Comparison of ENCODE assay signal across 8 cellular contexts in the genomic region with DNA sequence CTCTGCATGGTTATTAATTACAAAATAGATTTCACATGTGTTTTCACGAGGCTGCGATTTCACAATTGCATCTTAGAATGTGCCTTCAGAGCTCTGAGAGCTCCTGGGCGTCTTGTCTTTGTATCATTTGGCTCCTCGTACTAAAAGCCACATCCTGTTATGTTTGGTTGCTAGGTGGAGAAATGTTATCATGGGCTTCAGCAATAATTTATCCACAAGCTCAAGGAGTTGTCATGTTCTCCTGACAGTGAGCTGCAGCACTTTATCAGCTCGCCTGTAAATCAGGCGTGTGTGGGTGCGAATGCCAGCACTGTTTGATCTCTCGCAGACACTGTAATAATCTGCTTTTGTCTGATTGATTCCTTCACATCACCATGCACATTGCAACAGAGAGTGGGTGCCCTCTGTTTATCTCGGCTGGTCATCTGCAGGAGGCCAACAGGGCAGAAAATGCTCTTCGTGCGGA.
DNase-seq lines count a peak whose midpoint lies in the region; ATAC-seq lines count a peak whose summit lies in the region.

No MANE protein-coding gene starts in this region.

- H3K36me3 Mint-ChIP-seq in CD4-positive, CD25-positive, alpha-beta regulatory T cell: no peaks in the 10 kb centered on the region
- no peaks in the 10 kb centered on the region for H3K36me3 Mint-ChIP-seq in T-helper 1 cell treated with Interleukin-12 subunit alpha and Interleukin-12 subunit beta and Interleukin-4 antibody, amounts not matched to agents 30 μg/mL and 1 μg/mL, for 36 hours (ENCODE audit: low read depth)
- H3K36me3 Mint-ChIP-seq in activated naive CD8-positive, alpha-beta T cell treated with anti-CD3 and anti-CD28 coated beads for 36 hours: peaks cover 15% of the 10 kb centered on the region

- no peaks in the 10 kb centered on the region for H3K27me3 Mint-ChIP-seq in CD4-positive, CD25-positive, alpha-beta regulatory T cell
- no peaks in the 10 kb centered on the region for H3K27me3 Mint-ChIP-seq in T-helper 1 cell treated with Interleukin-12 subunit alpha and Interleukin-12 subunit beta and Interleukin-4 antibody, amounts not matched to agents 30 μg/mL and 1 μg/mL, for 36 hours (ENCODE audit: low read depth)
- H3K27me3 Mint-ChIP-seq in activated naive CD8-positive, alpha-beta T cell treated with anti-CD3 and anti-CD28 coated beads for 36 hours: no peaks in the 10 kb centered on the region

- H3K27me3 ChIP-seq in CD4-positive, CD25-positive, alpha-beta regulatory T cell (ENCODE audit: control insufficient read depth, insufficient read depth, low read length): no peaks in the 10 kb centered on the region
- no peaks in the 10 kb centered on the region for H3K27me3 ChIP-seq in H7 (ENCODE audit: control insufficient read depth, insufficient read depth, low read length)

- peak overlapping the region; percentile 42 for H3K4me3 ChIP-seq in CD4-positive, CD25-positive, alpha-beta regulatory T cell (ENCODE audit: low read depth, low read length)
- H3K4me3 ChIP-seq in H7 (ENCODE audit: insufficient read depth, low read depth, low read length): no peak overlapping the region

- H3K4me3 Mint-ChIP-seq in CD4-positive, CD25-positive, alpha-beta regulatory T cell: peak overlapping the region; percentile 8 to 75 (median 58)
- H3K4me3 Mint-ChIP-seq in T-helper 1 cell treated with Interleukin-12 subunit alpha and Interleukin-12 subunit beta and Interleukin-4 antibody, amounts not matched to agents 30 μg/mL and 1 μg/mL, for 36 hours: peak overlapping the region; percentile 63
- H3K4me3 Mint-ChIP-seq in activated naive CD8-positive, alpha-beta T cell treated with anti-CD3 and anti-CD28 coated beads for 36 hours: peak overlapping the region; percentile 70

- no peaks in the 10 kb centered on the region for H3K9me3 ChIP-seq in CD4-positive, CD25-positive, alpha-beta regulatory T cell (ENCODE audit: control insufficient read depth in 2 of 2, low read length in 2 of 2)

- H3K27ac Mint-ChIP-seq in CD4-positive, CD25-positive, alpha-beta regulatory T cell: peak overlapping the region; percentile 94 to 98 (median 94)
- H3K27ac Mint-ChIP-seq in T-helper 1 cell treated with Interleukin-12 subunit alpha and Interleukin-12 subunit beta and Interleukin-4 antibody, amounts not matched to agents 30 μg/mL and 1 μg/mL, for 36 hours: peak overlapping the region; percentile 92
- H3K27ac Mint-ChIP-seq in activated naive CD8-positive, alpha-beta T cell treated with anti-CD3 and anti-CD28 coated beads for 36 hours: peak overlapping the region; percentile 86

- H3K9me3 Mint-ChIP-seq in CD4-positive, CD25-positive, alpha-beta regulatory T cell: peaks cover 0 to 14% (median 8%) of the 10 kb centered on the region in 7 donors
- peaks cover 8% of the 10 kb centered on the region for H3K9me3 Mint-ChIP-seq in T-helper 1 cell treated with Interleukin-12 subunit alpha and Interleukin-12 subunit beta and Interleukin-4 antibody, amounts not matched to agents 30 μg/mL and 1 μg/mL, for 36 hours
- peaks cover 24% of the 10 kb centered on the region for H3K9me3 Mint-ChIP-seq in activated naive CD8-positive, alpha-beta T cell treated with anti-CD3 and anti-CD28 coated beads for 36 hours

- H3K36me3 ChIP-seq in CD4-positive, CD25-positive, alpha-beta regulatory T cell (ENCODE audit: control insufficient read depth, insufficient read depth, low read length): no peaks in the 10 kb centered on the region
- no peaks in the 10 kb centered on the region for H3K36me3 ChIP-seq in H7 (replicated peaks; ENCODE audit: control insufficient read depth, insufficient read depth, low read length)

- H3K4me1 ChIP-seq in CD4-positive, CD25-positive, alpha-beta regulatory T cell (ENCODE audit: control insufficient read depth, insufficient read depth, low read length, poor library complexity, severe bottlenecking): peaks cover 20% of the 10 kb centered on the region

- peaks cover 13 to 61% (median 20%) of the 10 kb centered on the region in 4 donors for H3K4me1 Mint-ChIP-seq in CD4-positive, CD25-positive, alpha-beta regulatory T cell
- peaks cover 35% of the 10 kb centered on the region for H3K4me1 Mint-ChIP-seq in T-helper 1 cell treated with Interleukin-12 subunit alpha and Interleukin-12 subunit beta and Interleukin-4 antibody, amounts not matched to agents 30 μg/mL and 1 μg/mL, for 36 hours (ENCODE audit: low read depth)
- peaks cover 51% of the 10 kb centered on the region for H3K4me1 Mint-ChIP-seq in activated naive CD8-positive, alpha-beta T cell treated with anti-CD3 and anti-CD28 coated beads for 36 hours

- peak; percentile 10 to 77 (median 76) for DNase-seq in CD4-positive, CD25-positive, alpha-beta regulatory T cell
- peak; percentile 31 for DNase-seq in activated naive CD8-positive, alpha-beta T cell treated with anti-CD3 and anti-CD28 coated beads for 36 hours
- peak; percentile 2 for DNase-seq in putamen (ENCODE audit: low spot score)
- no peak for DNase-seq in KG1 (lab: John Stamatoyannopoulos, UW)
- DNase-seq in H7: no peak
- no peak for DNase-seq in NCI-H187 treated with DMSO at 0.1 percent for 48 hours (lab: John Stamatoyannopoulos, UW)

- peak overlapping the region; percentile 70 for H3K27ac ChIP-seq in CD4-positive, CD25-positive, alpha-beta regulatory T cell (ENCODE audit: insufficient read depth, low read length, poor library complexity, severe bottlenecking)

- ATAC-seq in CD4-positive, CD25-positive, alpha-beta regulatory T cell (ENCODE audit: low read depth in 2 of 2): peak; percentile 74 to 80
- ATAC-seq in HG02610 (IDR thresholded peaks at IDR 0.05; ENCODE audit: unreplicated experiment): no peak

Comparison
In these comparisons a context has a peak if more than half of its experiments do, and no peak if none do; other contexts are left out.
1. DNase-seq: peak in CD4-positive, CD25-positive, alpha-beta regulatory T cell (3 of 3), activated naive CD8-positive, alpha-beta T cell treated with anti-CD3 and anti-CD28 coated beads for 36 hours (single experiment) and putamen (single experiment); none in KG1 (single experiment), H7 (single experiment) and NCI-H187 treated with DMSO at 0.1 percent for 48 hours (single experiment).
2. Peak in every context shown above with its lines, with median percentiles within 50 percentile points of each other: H3K27ac Mint-ChIP-seq and H3K4me3 Mint-ChIP-seq.